In genomic region chr12:123061806-123062205, GRCh38 we compare ENCODE assay signal across 22 cellular contexts.
DNase-seq lines count a peak whose midpoint lies in the region; ATAC-seq and TF ChIP-seq lines count a peak whose summit lies in the region.
"Had no signal": no experiment of that assay in that cellular context is flagged by ENCODE, and none has a peak within 500 bp of the region (broad histone marks: within the 10 kb centered on the region; RNA-seq: fewer than 3 reads in every experiment).

No MANE protein-coding gene starts in this region.

- POLR2A ChIA-PET in naive thymus-derived CD4-positive, alpha-beta T cell (lab: Charles Lee) = no interaction called here

- H3K27me3 ChIP-seq in adrenal gland = no peaks in the 10 kb centered on the region
- H3K27me3 ChIP-seq in naive thymus-derived CD4-positive, alpha-beta T cell (ENCODE audit: control insufficient read depth in 2 of 2, insufficient read depth in 2 of 2, low read length in 2 of 2) = no peaks in the 10 kb centered on the region
- H3K27me3 ChIP-seq: brain microvascular endothelial cell, tibial nerve had no signal

- peak overlapping the region in 6 of 9 donors; percentile 17 to 82 (median 48) for H3K27ac Mint-ChIP-seq in naive thymus-derived CD4-positive, alpha-beta T cell
- H3K27ac Mint-ChIP-seq: activated naive CD8-positive, alpha-beta T cell treated with anti-CD3 and anti-CD28 coated beads for 36 hours had no signal

- no peak for TF ChIP-seq CTCF in 22Rv1 (IDR thresholded peaks at IDR 0.05)
- TF ChIP-seq CTCF in C4-2B (conservative IDR thresholded peaks at IDR 0.05) = no peak
- TF ChIP-seq CTCF in adrenal gland (IDR thresholded peaks at IDR 0.05) = no peak

- no peak overlapping the region for H3K4me3 ChIP-seq in adrenal gland
- H3K4me3 ChIP-seq in naive thymus-derived CD4-positive, alpha-beta T cell (ENCODE audit: low read length) = no peak overlapping the region
- H3K4me3 ChIP-seq: tibial nerve had no signal

- H3K4me1 ChIP-seq in adrenal gland (replicated peaks in 1 of 2) = peaks cover 41 to 74% of the 10 kb centered on the region in 2 donors
- H3K4me1 ChIP-seq in naive thymus-derived CD4-positive, alpha-beta T cell (ENCODE audit: control insufficient read depth in 2 of 2, insufficient read depth in 2 of 2, low read length in 2 of 2) = peaks cover 0 to 23% of the 10 kb centered on the region in 2 donors

- TF ChIP-seq POLR2A in adrenal gland (IDR thresholded peaks at IDR 0.05) = no peak

- H3K4me1 Mint-ChIP-seq in naive thymus-derived CD4-positive, alpha-beta T cell = peaks cover 33 to 73% (median 61%) of the 10 kb centered on the region in 7 donors
- H3K4me1 Mint-ChIP-seq in activated T-cell treated with anti-CD3 and anti-CD28 coated beads, Interleukin-2, amount 50 U/mL, for 4 hours (ENCODE audit: low read depth) = peaks cover 34% of the 10 kb centered on the region

- H3K36me3 Mint-ChIP-seq in naive thymus-derived CD4-positive, alpha-beta T cell = peaks cover 0 to 4% (median 0%) of the 10 kb centered on the region in 5 donors
- H3K36me3 Mint-ChIP-seq in activated T-cell treated with anti-CD3 and anti-CD28 coated beads, Interleukin-2, amount 50 U/mL, for 4 hours (ENCODE audit: insufficient read depth) = no peaks in the 10 kb centered on the region
- H3K36me3 Mint-ChIP-seq: activated naive CD8-positive, alpha-beta T cell treated with anti-CD3 and anti-CD28 coated beads for 36 hours had no signal

- WGBS in adrenal gland, 4 donors = 88 to 98% (median 95%) methylated on average over 5 of the region's 5 CpGs

- peak overlapping the region in 1 of 10 donors; percentile 17 for H3K4me3 Mint-ChIP-seq in naive thymus-derived CD4-positive, alpha-beta T cell
- no peak overlapping the region for H3K4me3 Mint-ChIP-seq in activated T-cell treated with anti-CD3 and anti-CD28 coated beads, Interleukin-2, amount 50 U/mL, for 4 hours
- H3K4me3 Mint-ChIP-seq: activated naive CD8-positive, alpha-beta T cell treated with anti-CD3 and anti-CD28 coated beads for 36 hours had no signal

- CTCF ChIA-PET in naive thymus-derived CD4-positive, alpha-beta T cell (lab: Charles Lee) = interaction anchor here (1.1 kb wide), 1 partner anchor 18 kb away, joined by 3 read pairs; no protein-coding TSS in a partner anchor

- no peak for DNase-seq in adrenal gland
- DNase-seq in naive thymus-derived CD4-positive, alpha-beta T cell = no peak
- no peak for DNase-seq in activated T-cell treated with anti-CD3 and anti-CD28 coated beads, Interleukin-2, amount 50 U/mL, for 4 hours
- no peak for DNase-seq in OCI-M2 (lab: John Stamatoyannopoulos, UW; ENCODE audit: unreplicated experiment)
- DNase-seq: activated naive CD8-positive, alpha-beta T cell treated with anti-CD3 and anti-CD28 coated beads for 36 hours; activated T-cell treated with anti-CD3 and anti-CD28 coated beads, Interleukin-2, amount 50 U/mL, for 48 hours; brain microvascular endothelial cell; dermis blood vessel endothelial cell; foreskin fibroblast; Karpas-422; NCI-H1048; NCI-H2081; NCI-H82; RPMI8226; stimulated activated CD4-positive, alpha-beta T cell treated with anti-CD3 and anti-CD28 coated beads, Interleukin-15, amount 100 ng/mL, for 24 hours; T1000 had no signal

- H3K36me3 ChIP-seq in adrenal gland (replicated peaks in 1 of 2) = no peaks in the 10 kb centered on the region
- H3K36me3 ChIP-seq in naive thymus-derived CD4-positive, alpha-beta T cell (ENCODE audit: control insufficient read depth in 2 of 3, insufficient read depth in 3 of 3, low read length in 3 of 3) = no peaks in the 10 kb centered on the region
- H3K36me3 ChIP-seq: brain microvascular endothelial cell, tibial nerve had no signal

- H3K9me3 ChIP-seq in adrenal gland (replicated peaks in 1 of 3) = no peaks in the 10 kb centered on the region
- no peaks in the 10 kb centered on the region for H3K9me3 ChIP-seq in naive thymus-derived CD4-positive, alpha-beta T cell (ENCODE audit: control insufficient read depth in 2 of 3, low read length in 3 of 3)
- H3K9me3 ChIP-seq: tibial nerve had no signal

- H3K27me3 Mint-ChIP-seq in naive thymus-derived CD4-positive, alpha-beta T cell = no peaks in the 10 kb centered on the region
- no peaks in the 10 kb centered on the region for H3K27me3 Mint-ChIP-seq in activated T-cell treated with anti-CD3 and anti-CD28 coated beads, Interleukin-2, amount 50 U/mL, for 4 hours (ENCODE audit: low read depth)
- H3K27me3 Mint-ChIP-seq: activated naive CD8-positive, alpha-beta T cell treated with anti-CD3 and anti-CD28 coated beads for 36 hours had no signal

- intact Hi-C loops in adrenal gland (cut with DNase I) = no loop called here
- intact Hi-C loops in naive thymus-derived CD4-positive, alpha-beta T cell (cut with micrococcal nuclease) = no loop called here

- peak overlapping the region; percentile 75; the same call in 1 of the 2 replicates for H3K27ac ChIP-seq in 22Rv1
- peak overlapping the region; percentile 71; the same call in 1 of the 2 replicates for H3K27ac ChIP-seq in C4-2B
- H3K27ac ChIP-seq in adrenal gland = peak overlapping the region in 3 of 5 donors; percentile 91 to 95 (median 93)
- no peak overlapping the region for H3K27ac ChIP-seq in naive thymus-derived CD4-positive, alpha-beta T cell (ENCODE audit: low read depth, low read length)
- H3K27ac ChIP-seq: brain microvascular endothelial cell had no signal

- ATAC-seq in naive thymus-derived CD4-positive, alpha-beta T cell = no peak
- no peak for ATAC-seq in GM18867 (IDR thresholded peaks at IDR 0.05; ENCODE audit: unreplicated experiment)
- ATAC-seq in activated T-cell treated with anti-CD3 and anti-CD28 coated beads, Interleukin-2, amount 50 U/mL, for 4 hours = no peak
- ATAC-seq in GM21619 (IDR thresholded peaks at IDR 0.05; ENCODE audit: unreplicated experiment) = no peak
- ATAC-seq: left lobe of liver had no signal

- peaks cover 0 to 1% (median 0%) of the 10 kb centered on the region in 11 donors for H3K9me3 Mint-ChIP-seq in naive thymus-derived CD4-positive, alpha-beta T cell
- no peaks in the 10 kb centered on the region for H3K9me3 Mint-ChIP-seq in activated T-cell treated with anti-CD3 and anti-CD28 coated beads, Interleukin-2, amount 50 U/mL, for 4 hours
- H3K9me3 Mint-ChIP-seq: activated naive CD8-positive, alpha-beta T cell treated with anti-CD3 and anti-CD28 coated beads for 36 hours had no signal
